ENCODE assay signal across 16 cellular contexts in the genomic region with DNA sequence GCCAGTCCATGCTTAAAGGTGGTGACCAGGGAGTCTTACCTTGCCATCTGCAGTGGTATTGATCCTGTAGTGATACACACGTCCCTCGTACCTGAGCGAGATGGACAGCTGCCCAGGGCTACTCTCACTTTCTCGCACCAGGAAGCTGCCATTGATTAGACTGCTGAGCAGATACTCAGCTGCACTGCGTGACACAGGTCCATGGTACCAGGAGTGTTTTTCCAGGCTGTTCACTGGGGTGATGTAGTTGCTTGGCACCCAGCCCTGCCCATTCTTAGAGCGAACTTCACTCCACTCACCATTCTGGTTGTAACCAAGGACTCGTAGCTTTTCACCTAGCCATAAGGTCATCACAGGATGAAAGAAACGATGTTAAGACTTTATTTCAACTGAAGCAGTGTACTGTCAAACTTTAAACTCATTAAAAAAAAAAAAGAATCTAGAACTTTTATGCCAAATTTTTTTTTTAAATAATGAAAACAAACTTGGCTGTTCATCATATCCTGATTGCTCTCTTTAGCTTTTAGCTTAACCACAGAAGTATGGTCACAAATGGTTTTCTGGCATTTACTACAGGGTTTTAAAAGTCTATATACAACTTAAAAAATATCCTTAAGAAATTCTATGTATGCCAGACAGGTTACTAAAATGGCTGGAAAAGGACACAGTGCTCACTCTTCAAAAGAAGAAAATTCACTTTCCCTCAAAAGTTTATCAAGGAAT. TPM values are rescaled to one million over a fixed set of nuclear protein-coding genes. Genes with fewer than 3 reads are reported as not detected.
DNase-seq lines count a peak whose midpoint lies in the region; ATAC-seq and TF ChIP-seq lines count a peak whose summit lies in the region.
"Had no signal": no experiment of that assay in that cellular context is flagged by ENCODE, and none has a peak within 500 bp of the region (broad histone marks: within the 10 kb centered on the region; RNA-seq: fewer than 3 reads in every experiment).

No MANE protein-coding gene starts in this region.

- H3K4me3 ChIP-seq in heart right ventricle (no peak overlapping the region), upper lobe of right lung (no peak overlapping the region)
- H3K4me3 ChIP-seq: dorsolateral prefrontal cortex, SK-N-MC, suprapubic skin had no signal

- H3K4me1 ChIP-seq in heart right ventricle (peaks cover 0 to 59% (median 20%) of the 10 kb centered on the region in 9 donors), upper lobe of right lung (peaks cover 11% of the 10 kb centered on the region)

- 61 to 69% methylated on average over 8 of the region's 8 CpGs for WGBS in heart right ventricle, 2 donors

- CTCF ChIA-PET in activated CD4-positive, alpha-beta memory T cell treated with anti-CD3 and anti-CD28 coated beads, Interleukin-2, amount 10 ng/mL, durations not matched to agents 7 days and 5 days (lab: Charles Lee), result interaction anchor here (1.1 to 1.3 kb wide), 4 partner anchors 43 to 244 kb away, joined by 3 to 5 read pairs (median 3); no protein-coding TSS in a partner anchor

- POLR2A ChIA-PET in activated CD4-positive, alpha-beta memory T cell treated with anti-CD3 and anti-CD28 coated beads, Interleukin-2, amount 10 ng/mL, durations not matched to agents 7 days and 5 days (lab: Charles Lee), result interaction anchor here (1.0 kb wide), 1 partner anchor 45 kb away, joined by 3 read pairs; a partner anchor contains a TSS

- peak in 7 of 8 donors; percentile 54 to 83 (median 66) for ATAC-seq in heart right ventricle
- ATAC-seq in Right ventricle myocardium inferior, result no peak
- ATAC-seq in memory B cell (ENCODE audit: low read depth), result no peak
- ATAC-seq in upper lobe of right lung, result peak; percentile 66
- ATAC-seq: naive thymus-derived CD8-positive, alpha-beta T cell had no signal

- no peaks in the 10 kb centered on the region for H3K9me3 ChIP-seq in heart right ventricle
- H3K9me3 ChIP-seq in upper lobe of right lung, result no peaks in the 10 kb centered on the region
- H3K9me3 ChIP-seq: suprapubic skin had no signal

- peaks cover 13% of the 10 kb centered on the region for H3K4me1 Mint-ChIP-seq in memory B cell
- H3K4me1 Mint-ChIP-seq in activated CD4-positive, alpha-beta memory T cell treated with anti-CD3 and anti-CD28 coated beads, Interleukin-2, amount 10 ng/mL, durations not matched to agents 7 days and 5 days, result peaks cover 24% of the 10 kb centered on the region

- H3K36me3 Mint-ChIP-seq in memory B cell, result peaks cover 9% of the 10 kb centered on the region
- H3K36me3 Mint-ChIP-seq in activated CD4-positive, alpha-beta memory T cell treated with anti-CD3 and anti-CD28 coated beads, Interleukin-2, amount 10 ng/mL, durations not matched to agents 7 days and 5 days (ENCODE audit: low read depth), result peaks cover 6% of the 10 kb centered on the region

- TF ChIP-seq CTCF in heart right ventricle (IDR thresholded peaks at IDR 0.05) (no peak), upper lobe of right lung (IDR thresholded peaks at IDR 0.05) (no peak)

- peaks cover 1% of the 10 kb centered on the region for H3K9me3 Mint-ChIP-seq in memory B cell
- no peaks in the 10 kb centered on the region for H3K9me3 Mint-ChIP-seq in activated CD4-positive, alpha-beta memory T cell treated with anti-CD3 and anti-CD28 coated beads, Interleukin-2, amount 10 ng/mL, durations not matched to agents 7 days and 5 days
- H3K9me3 Mint-ChIP-seq: naive thymus-derived CD8-positive, alpha-beta T cell had no signal

- no peaks in the 10 kb centered on the region for H3K27me3 ChIP-seq in heart right ventricle
- no peaks in the 10 kb centered on the region for H3K27me3 ChIP-seq in upper lobe of right lung
- H3K27me3 ChIP-seq: dorsolateral prefrontal cortex, suprapubic skin had no signal

- H3K27ac ChIP-seq in heart right ventricle (peak overlapping the region in 6 of 10 donors; percentile 16 to 86 (median 40)), upper lobe of right lung (no peak overlapping the region)
- H3K27ac ChIP-seq: dorsolateral prefrontal cortex, SK-N-MC, suprapubic skin, VCaP had no signal

- H3K27me3 Mint-ChIP-seq in memory B cell, result no peaks in the 10 kb centered on the region
- H3K27me3 Mint-ChIP-seq in activated CD4-positive, alpha-beta memory T cell treated with anti-CD3 and anti-CD28 coated beads, Interleukin-2, amount 10 ng/mL, durations not matched to agents 7 days and 5 days, result no peaks in the 10 kb centered on the region
- H3K27me3 Mint-ChIP-seq: naive thymus-derived CD8-positive, alpha-beta T cell had no signal

- intact Hi-C loops in heart right ventricle (cut with DNase I) (loop anchor here in 5 of 10 donors (5.0 to 10.0 kb wide), 4 partner anchors 58 to 168 kb away; a partner anchor contains a TSS), Right ventricle myocardium inferior (cut with DNase I) (loop anchor here (5.0 kb wide), 1 partner anchor 39 kb away; no protein-coding TSS in a partner anchor), upper lobe of right lung (cut with DNase I) (no loop called here)

- DNase-seq in heart right ventricle, result peak; percentile 35 to 55
- no peak for DNase-seq in Right ventricle myocardium inferior (ENCODE audit: missing footprints)
- DNase-seq in dermis blood vessel endothelial cell, result peak; percentile 87
- DNase-seq in memory B cell (ENCODE audit: low spot score in 2 of 2), result no peak
- no peak for DNase-seq in upper lobe of right lung
- no peak for DNase-seq in CD1c-positive myeloid dendritic cell (ENCODE audit: extremely low spot score)
- no peak for DNase-seq in MV-4-11 (lab: John Stamatoyannopoulos, UW)
- no peak for DNase-seq in activated CD4-positive, alpha-beta memory T cell treated with anti-CD3 and anti-CD28 coated beads, Interleukin-2, amount 10 ng/mL, durations not matched to agents 7 days and 5 days
- DNase-seq: activated CD8-positive, alpha-beta memory T cell treated with anti-CD3 and anti-CD28 coated beads, Interleukin-2, amount 50 U/mL, for 4 hours; DMS 273 treated with DMSO at 0.1 percent for 48 hours; naive thymus-derived CD8-positive, alpha-beta T cell; small intestine had no signal

- H3K27ac Mint-ChIP-seq in memory B cell, result peak overlapping the region; percentile 41
- H3K27ac Mint-ChIP-seq in activated CD4-positive, alpha-beta memory T cell treated with anti-CD3 and anti-CD28 coated beads, Interleukin-2, amount 10 ng/mL, durations not matched to agents 7 days and 5 days, result no peak overlapping the region

- peaks cover 0 to 64% (median 0%) of the 10 kb centered on the region in 9 donors for H3K36me3 ChIP-seq in heart right ventricle
- peaks cover 8% of the 10 kb centered on the region for H3K36me3 ChIP-seq in upper lobe of right lung

- no peak overlapping the region for H3K4me3 Mint-ChIP-seq in memory B cell
- no peak overlapping the region for H3K4me3 Mint-ChIP-seq in activated CD4-positive, alpha-beta memory T cell treated with anti-CD3 and anti-CD28 coated beads, Interleukin-2, amount 10 ng/mL, durations not matched to agents 7 days and 5 days

RNA-seq across cellular contexts. Expression of a gene that starts 44.6 kb away (rescaled TPM):
- total RNA-seq in heart right ventricle (10 to 100 TPM in 6 of 10 donors, 1 to 10 TPM in 4; 6.8 to 18.0 (median 10.9) TPM), Right ventricle myocardium inferior (11.3 TPM), dermis blood vessel endothelial cell (36.4 and 40.5 TPM in 2 replicates), upper lobe of right lung (23.0 TPM)
- 10 to 100 TPM in 1 of 2 donors, 1 to 10 TPM in 1; 5.9 to 16.8 TPM for polyA plus RNA-seq in heart right ventricle
- total RNA-seq in activated CD4-positive, alpha-beta memory T cell treated with anti-CD3 and anti-CD28 coated beads, Interleukin-2, amount 10 ng/mL, durations not matched to agents 7 days and 5 days, result 10 to 100 TPM; 47.1 to 51.5 TPM

Comparison
In these comparisons a context has a peak if more than half of its experiments do, and no peak if none do; other contexts are left out.
1. ATAC-seq: peak in heart right ventricle (7 of 8) and upper lobe of right lung (single experiment); none in Right ventricle myocardium inferior (single experiment) and memory B cell (single experiment).
2. DNase-seq: peak in heart right ventricle (2 of 2) and dermis blood vessel endothelial cell (single experiment); none in Right ventricle myocardium inferior (single experiment), memory B cell (0 of 2), upper lobe of right lung (single experiment), CD1c-positive myeloid dendritic cell (single experiment), MV-4-11 (single experiment) and activated CD4-positive, alpha-beta memory T cell treated with anti-CD3 and anti-CD28 coated beads, Interleukin-2, amount 10 ng/mL, durations not matched to agents 7 days and 5 days (single experiment).